1 cellular context compared by ENCODE assay signal in genomic region chr12:122078141-122079037, GRCh38.
TF ChIP-seq lines count a peak whose summit lies in the region.

MLXIP (plus strand) TSS chr12:122078756; CDS start chr12:122078854, 98 bp downstream.

TF ChIP-seq in HepG2, 621 proteins besides CTCF, POLR2A, EP300 and RAD21 (continued from another document and continues in another):
- TF ChIP-seq, protein P1, sequence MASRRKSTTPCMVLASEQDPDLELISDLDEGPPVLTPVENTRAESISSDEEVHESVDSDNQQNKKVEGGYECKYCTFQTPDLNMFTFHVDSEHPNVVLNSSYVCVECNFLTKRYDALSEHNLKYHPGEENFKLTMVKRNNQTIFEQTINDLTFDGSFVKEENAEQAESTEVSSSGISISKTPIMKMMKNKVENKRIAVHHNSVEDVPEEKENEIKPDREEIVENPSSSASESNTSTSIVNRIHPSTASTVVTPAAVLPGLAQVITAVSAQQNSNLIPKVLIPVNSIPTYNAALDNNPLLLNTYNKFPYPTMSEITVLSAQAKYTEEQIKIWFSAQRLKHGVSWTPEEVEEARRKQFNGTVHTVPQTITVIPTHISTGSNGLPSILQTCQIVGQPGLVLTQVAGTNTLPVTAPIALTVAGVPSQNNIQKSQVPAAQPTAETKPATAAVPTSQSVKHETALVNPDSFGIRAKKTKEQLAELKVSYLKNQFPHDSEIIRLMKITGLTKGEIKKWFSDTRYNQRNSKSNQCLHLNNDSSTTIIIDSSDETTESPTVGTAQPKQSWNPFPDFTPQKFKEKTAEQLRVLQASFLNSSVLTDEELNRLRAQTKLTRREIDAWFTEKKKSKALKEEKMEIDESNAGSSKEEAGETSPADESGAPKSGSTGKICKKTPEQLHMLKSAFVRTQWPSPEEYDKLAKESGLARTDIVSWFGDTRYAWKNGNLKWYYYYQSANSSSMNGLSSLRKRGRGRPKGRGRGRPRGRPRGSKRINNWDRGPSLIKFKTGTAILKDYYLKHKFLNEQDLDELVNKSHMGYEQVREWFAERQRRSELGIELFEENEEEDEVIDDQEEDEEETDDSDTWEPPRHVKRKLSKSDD (CRISPR knock-in tag; IDR thresholded peaks at IDR 0.05; ENCODE audit: low read depth), result 0 out of 2 replicates have a peak, but pooled peaks have one; percentile 56
- no peak for TF ChIP-seq TCF12 (IDR thresholded peaks at IDR 0.05)
- 0 out of 2 replicates have a peak, but pooled peaks have one; percentile 32 for TF ChIP-seq TCF12 (CRISPR knock-in tag; IDR thresholded peaks at IDR 0.05)
- TF ChIP-seq CSRNP1 (CRISPR knock-in tag; IDR thresholded peaks at IDR 0.05), result peak; percentile 82
- TF ChIP-seq ARNT (IDR thresholded peaks at IDR 0.05), result no peak
- 0 out of 2 replicates have a peak, but pooled peaks have one; percentile 8 for TF ChIP-seq HIC2 (CRISPR knock-in tag; IDR thresholded peaks at IDR 0.05; ENCODE audit: low read depth)
- TF ChIP-seq BRCA1 (CRISPR knock-in tag; IDR thresholded peaks at IDR 0.05), result no peak
- no peak; the same call in 1 of the 2 replicates for TF ChIP-seq ZNF280B (CRISPR knock-in tag; IDR thresholded peaks at IDR 0.05; ENCODE audit: borderline replicate concordance)
- TF ChIP-seq XRCC5 (optimal IDR thresholded peaks at IDR 0.05; ENCODE audit: low read length), result peak; percentile 47
- peak; percentile 85 for TF ChIP-seq MXD4 (CRISPR knock-in tag; IDR thresholded peaks at IDR 0.05)
- no peak for TF ChIP-seq SUZ12 (IDR thresholded peaks at IDR 0.05; ENCODE audit: low read depth, low read length)
- TF ChIP-seq RARG (CRISPR knock-in tag; IDR thresholded peaks at IDR 0.05; ENCODE audit: low read depth), result no peak; the same call in 1 of the 2 replicates
- TF ChIP-seq ARID4A (CRISPR knock-in tag; IDR thresholded peaks at IDR 0.05; ENCODE audit: borderline replicate concordance), result peak; percentile 78
- peak; percentile 27; the same call in 1 of the 2 replicates for TF ChIP-seq SOX5 (CRISPR knock-in tag; IDR thresholded peaks at IDR 0.05; ENCODE audit: borderline replicate concordance)
- no peak for TF ChIP-seq NFIC (IDR thresholded peaks at IDR 0.05; ENCODE audit: low read length)
- TF ChIP-seq TBX3 (IDR thresholded peaks at IDR 0.05; ENCODE audit: borderline replicate concordance), result 0 out of 2 replicates have a peak, but pooled peaks have one; percentile 15
- TF ChIP-seq KDM4B (CRISPR knock-in tag; IDR thresholded peaks at IDR 0.05), result no peak
- TF ChIP-seq NR2F1 (CRISPR knock-in tag; IDR thresholded peaks at IDR 0.05), result no peak
- TF ChIP-seq MAFG (CRISPR knock-in tag; IDR thresholded peaks at IDR 0.05), result no peak; the same call in 1 of the 2 replicates
- no peak for TF ChIP-seq NFATC3 (CRISPR knock-in tag; IDR thresholded peaks at IDR 0.05)
- no peak; the same call in 1 of the 2 replicates for TF ChIP-seq HINFP (CRISPR knock-in tag; IDR thresholded peaks at IDR 0.05; ENCODE audit: low read depth)
- TF ChIP-seq ZBTB42 (CRISPR knock-in tag; IDR thresholded peaks at IDR 0.05), result peak; percentile 60; the same call in 1 of the 2 replicates
- no peak for TF ChIP-seq ZNF614 (CRISPR knock-in tag; IDR thresholded peaks at IDR 0.05; ENCODE audit: borderline replicate concordance)
- TF ChIP-seq, protein P2, sequence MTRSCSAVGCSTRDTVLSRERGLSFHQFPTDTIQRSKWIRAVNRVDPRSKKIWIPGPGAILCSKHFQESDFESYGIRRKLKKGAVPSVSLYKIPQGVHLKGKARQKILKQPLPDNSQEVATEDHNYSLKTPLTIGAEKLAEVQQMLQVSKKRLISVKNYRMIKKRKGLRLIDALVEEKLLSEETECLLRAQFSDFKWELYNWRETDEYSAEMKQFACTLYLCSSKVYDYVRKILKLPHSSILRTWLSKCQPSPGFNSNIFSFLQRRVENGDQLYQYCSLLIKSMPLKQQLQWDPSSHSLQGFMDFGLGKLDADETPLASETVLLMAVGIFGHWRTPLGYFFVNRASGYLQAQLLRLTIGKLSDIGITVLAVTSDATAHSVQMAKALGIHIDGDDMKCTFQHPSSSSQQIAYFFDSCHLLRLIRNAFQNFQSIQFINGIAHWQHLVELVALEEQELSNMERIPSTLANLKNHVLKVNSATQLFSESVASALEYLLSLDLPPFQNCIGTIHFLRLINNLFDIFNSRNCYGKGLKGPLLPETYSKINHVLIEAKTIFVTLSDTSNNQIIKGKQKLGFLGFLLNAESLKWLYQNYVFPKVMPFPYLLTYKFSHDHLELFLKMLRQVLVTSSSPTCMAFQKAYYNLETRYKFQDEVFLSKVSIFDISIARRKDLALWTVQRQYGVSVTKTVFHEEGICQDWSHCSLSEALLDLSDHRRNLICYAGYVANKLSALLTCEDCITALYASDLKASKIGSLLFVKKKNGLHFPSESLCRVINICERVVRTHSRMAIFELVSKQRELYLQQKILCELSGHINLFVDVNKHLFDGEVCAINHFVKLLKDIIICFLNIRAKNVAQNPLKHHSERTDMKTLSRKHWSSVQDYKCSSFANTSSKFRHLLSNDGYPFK (CRISPR knock-in tag; IDR thresholded peaks at IDR 0.05; ENCODE audit: borderline replicate concordance), result 0 out of 2 replicates have a peak, but pooled peaks have one; percentile 4
- TF ChIP-seq FLYWCH1 (CRISPR knock-in tag; IDR thresholded peaks at IDR 0.05), result 0 out of 2 replicates have a peak, but pooled peaks have one; percentile 45
- TF ChIP-seq, protein P3, sequence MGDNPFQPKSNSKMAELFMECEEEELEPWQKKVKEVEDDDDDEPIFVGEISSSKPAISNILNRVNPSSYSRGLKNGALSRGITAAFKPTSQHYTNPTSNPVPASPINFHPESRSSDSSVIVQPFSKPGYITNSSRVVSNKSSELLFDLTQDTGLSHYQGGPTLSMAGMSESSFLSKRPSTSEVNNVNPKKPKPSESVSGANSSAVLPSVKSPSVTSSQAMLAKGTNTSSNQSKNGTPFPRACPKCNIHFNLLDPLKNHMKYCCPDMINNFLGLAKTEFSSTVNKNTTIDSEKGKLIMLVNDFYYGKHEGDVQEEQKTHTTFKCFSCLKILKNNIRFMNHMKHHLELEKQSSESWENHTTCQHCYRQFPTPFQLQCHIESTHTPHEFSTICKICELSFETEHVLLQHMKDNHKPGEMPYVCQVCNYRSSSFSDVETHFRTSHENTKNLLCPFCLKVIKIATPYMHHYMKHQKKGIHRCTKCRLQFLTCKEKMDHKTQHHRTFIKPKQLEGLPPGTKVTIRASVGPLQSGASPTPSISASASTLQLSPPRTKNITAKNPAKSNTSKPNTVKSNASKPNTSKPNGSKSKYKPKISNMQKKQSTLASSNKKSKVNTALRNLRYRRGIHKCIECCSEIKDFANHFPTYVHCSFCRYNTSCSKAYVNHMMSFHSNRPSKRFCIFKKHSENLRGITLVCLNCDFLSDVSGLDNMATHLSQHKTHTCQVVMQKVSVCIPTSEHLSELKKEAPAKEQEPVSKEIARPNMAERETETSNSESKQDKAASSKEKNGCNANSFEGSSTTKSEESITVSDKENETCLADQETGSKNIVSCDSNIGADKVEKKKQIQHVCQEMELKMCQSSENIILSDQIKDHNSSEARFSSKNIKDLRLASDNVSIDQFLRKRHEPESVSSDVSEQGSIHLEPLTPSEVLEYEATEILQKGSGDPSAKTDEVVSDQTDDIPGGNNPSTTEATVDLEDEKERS (CRISPR knock-in tag; IDR thresholded peaks at IDR 0.05), result no peak
- 0 out of 2 replicates have a peak, but pooled peaks have one; percentile 23 for TF ChIP-seq ZNF264 (CRISPR knock-in tag; IDR thresholded peaks at IDR 0.05)
- peak; percentile 50; the same call in 1 of the 2 replicates for TF ChIP-seq HDAC2 (CRISPR knock-in tag; IDR thresholded peaks at IDR 0.05)
- peak; percentile 87; the same call in 1 of the 2 replicates for TF ChIP-seq ZSCAN20 (CRISPR knock-in tag; IDR thresholded peaks at IDR 0.05; ENCODE audit: borderline replicate concordance)
- TF ChIP-seq PCBP2 (optimal IDR thresholded peaks at IDR 0.05; ENCODE audit: low read depth, low read length, poor library complexity, severe bottlenecking), result no peak
- TF ChIP-seq BATF2 (CRISPR knock-in tag; IDR thresholded peaks at IDR 0.05), result 0 out of 2 replicates have a peak, but pooled peaks have one; percentile 68
- TF ChIP-seq, protein P4, sequence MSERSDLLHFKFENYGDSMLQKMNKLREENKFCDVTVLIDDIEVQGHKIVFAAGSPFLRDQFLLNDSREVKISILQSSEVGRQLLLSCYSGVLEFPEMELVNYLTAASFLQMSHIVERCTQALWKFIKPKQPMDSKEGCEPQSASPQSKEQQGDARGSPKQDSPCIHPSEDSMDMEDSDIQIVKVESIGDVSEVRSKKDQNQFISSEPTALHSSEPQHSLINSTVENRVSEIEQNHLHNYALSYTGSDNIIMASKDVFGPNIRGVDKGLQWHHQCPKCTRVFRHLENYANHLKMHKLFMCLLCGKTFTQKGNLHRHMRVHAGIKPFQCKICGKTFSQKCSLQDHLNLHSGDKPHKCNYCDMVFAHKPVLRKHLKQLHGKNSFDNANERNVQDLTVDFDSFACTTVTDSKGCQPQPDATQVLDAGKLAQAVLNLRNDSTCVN (CRISPR knock-in tag; IDR thresholded peaks at IDR 0.05; ENCODE audit: borderline replicate concordance), result no peak; the same call in 1 of the 2 replicates
